In genomic region chr11:45248501-45249011, GRCh38 we compare ENCODE assay signal across 29 cellular contexts. TPM values are rescaled to one million over a fixed set of nuclear protein-coding genes. Genes with fewer than 3 reads are reported as not detected.
"Had no signal": no experiment of that assay in that cellular context is flagged by ENCODE, and none has a peak within 500 bp of the region (broad histone marks: within the 10 kb centered on the region; RNA-seq: fewer than 3 reads in every experiment).

No MANE protein-coding gene starts in this region.

- DNase-seq: activated B cell treated with CpG ODN at 0.5 μM for 24 hours; activated CD4-positive, alpha-beta T cell treated with anti-CD3 and anti-CD28 coated beads for 48 hours; activated CD4-positive, alpha-beta T cell treated with anti-CD3 and anti-CD28 coated beads, Interleukin-2, amount 50 U/mL, for 1 hour; activated CD4-positive, alpha-beta T cell treated with anti-CD3 and anti-CD28 coated beads, Interleukin-2, amount 50 U/mL, for 48 hours; activated CD8-positive, alpha-beta memory T cell treated with anti-CD3 and anti-CD28 coated beads for 24 hours; activated CD8-positive, alpha-beta T cell treated with anti-CD3 and anti-CD28 coated beads for 36 hours; activated gamma-delta T cell; activated naive CD4-positive, alpha-beta T cell; activated naive CD4-positive, alpha-beta T cell treated with anti-CD3 and anti-CD28 coated beads, Interleukin-2, amount 10 ng/mL, durations not matched to agents 7 days and 5 days; activated naive CD8-positive, alpha-beta T cell treated with anti-CD3 and anti-CD28 coated beads, Interleukin-2, amount 10 ng/mL, durations not matched to agents 7 days and 5 days; activated T-cell treated with anti-CD3 and anti-CD28 coated beads, Interleukin-2, amount 50 U/mL, for 4 hours; dorsolateral prefrontal cortex; effector memory CD4-positive, alpha-beta T cell; endodermal cell; foreskin keratinocyte; gastrocnemius medialis; glutamatergic neuron; heart left ventricle; T-helper 17 cell; T1000; WERI-Rb-1 had no signal

- H3K4me1 ChIP-seq: ascending aorta, breast epithelium, foreskin keratinocyte had no signal

- H3K27me3 ChIP-seq: ascending aorta, breast epithelium, cardiac muscle cell, gastrocnemius medialis had no signal

- H3K27ac ChIP-seq: ascending aorta, breast epithelium, cardiac muscle cell, coronary artery, esophagus muscularis mucosa, foreskin keratinocyte, gastrocnemius medialis, heart left ventricle, WERI-Rb-1 had no signal

- H3K4me3 ChIP-seq: ascending aorta, breast epithelium, cardiac muscle cell, coronary artery, dorsolateral prefrontal cortex, esophagus muscularis mucosa, gastrocnemius medialis, heart left ventricle had no signal

- H3K9me3 ChIP-seq: ascending aorta, breast epithelium, esophagus muscularis mucosa, gastrocnemius medialis, heart left ventricle had no signal

- ATAC-seq: activated CD4-positive, CD25-positive, alpha-beta regulatory T cell treated with anti-CD3 and anti-CD28 coated beads, Interleukin-2, amount 50 U/mL, for 24 hours; activated CD8-positive, alpha-beta T cell treated with anti-CD3 and anti-CD28 coated beads for 36 hours; activated naive CD4-positive, alpha-beta T cell treated with anti-CD3 and anti-CD28 coated beads, Interleukin-2, amount 50 U/mL, for 72 hours; activated T-cell treated with anti-CD3 and anti-CD28 coated beads, Interleukin-2, amount 50 U/mL, for 4 hours; activated T-helper 17 cell treated with anti-CD3 and anti-CD28 coated beads, Interleukin-2, amount 50 U/mL, for 72 hours; foreskin keratinocyte; gastrocnemius medialis; heart left ventricle; T-helper 17 cell had no signal

RNA-seq across cellular contexts. Expression of gene SYT13, which starts 37.6 kb away (rescaled TPM):
- total RNA-seq: activated B cell treated with CpG ODN at 0.5 μM for 24 hours; activated CD8-positive, alpha-beta T cell treated with anti-CD3 and anti-CD28 coated beads for 36 hours; activated naive CD4-positive, alpha-beta T cell treated with anti-CD3 and anti-CD28 coated beads, Interleukin-2, amount 50 U/mL, for 72 hours; activated naive CD8-positive, alpha-beta T cell treated with anti-CD3 and anti-CD28 coated beads, Interleukin-2, amount 10 ng/mL, durations not matched to agents 7 days and 5 days; activated T-helper 17 cell treated with anti-CD3 and anti-CD28 coated beads, Interleukin-2, amount 50 U/mL, for 72 hours; ascending aorta; foreskin keratinocyte had no signal
- polyA plus RNA-seq: foreskin keratinocyte had no signal
